ENCODE assay signal across 1 cellular context in the genomic region with DNA sequence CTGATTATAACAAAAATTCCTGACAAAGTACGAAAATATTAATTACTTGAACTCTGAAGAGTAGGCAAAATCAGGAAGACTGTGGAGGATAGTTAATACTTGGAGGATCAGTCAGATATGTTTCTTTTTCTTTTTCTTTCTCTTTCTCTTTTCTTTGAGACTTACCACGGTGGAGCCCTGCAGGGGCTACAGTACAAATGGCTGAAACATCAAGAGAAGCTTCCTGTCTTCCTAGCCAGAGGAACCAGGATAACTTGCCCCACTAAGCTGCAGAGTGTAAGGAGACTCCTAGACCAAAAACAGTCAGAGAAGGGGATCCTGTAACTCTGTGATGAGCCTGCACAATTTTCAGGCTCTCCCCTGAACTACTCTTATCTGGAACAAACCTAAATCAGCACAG.
TF ChIP-seq lines count a peak whose summit lies in the region.

No MANE protein-coding gene starts in this region.

TF ChIP-seq in H1, 55 proteins besides CTCF, POLR2A, EP300 and RAD21 (continued from another document):
- TF ChIP-seq, protein P1, sequence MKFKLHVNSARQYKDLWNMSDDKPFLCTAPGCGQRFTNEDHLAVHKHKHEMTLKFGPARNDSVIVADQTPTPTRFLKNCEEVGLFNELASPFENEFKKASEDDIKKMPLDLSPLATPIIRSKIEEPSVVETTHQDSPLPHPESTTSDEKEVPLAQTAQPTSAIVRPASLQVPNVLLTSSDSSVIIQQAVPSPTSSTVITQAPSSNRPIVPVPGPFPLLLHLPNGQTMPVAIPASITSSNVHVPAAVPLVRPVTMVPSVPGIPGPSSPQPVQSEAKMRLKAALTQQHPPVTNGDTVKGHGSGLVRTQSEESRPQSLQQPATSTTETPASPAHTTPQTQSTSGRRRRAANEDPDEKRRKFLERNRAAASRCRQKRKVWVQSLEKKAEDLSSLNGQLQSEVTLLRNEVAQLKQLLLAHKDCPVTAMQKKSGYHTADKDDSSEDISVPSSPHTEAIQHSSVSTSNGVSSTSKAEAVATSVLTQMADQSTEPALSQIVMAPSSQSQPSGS (IDR thresholded peaks at IDR 0.05; ENCODE audit: low read length), result no peak
- no peak for TF ChIP-seq TAF7 (optimal IDR thresholded peaks at IDR 0.05; ENCODE audit: borderline replicate concordance, low read depth, low read length)
